In the genomic region with DNA sequence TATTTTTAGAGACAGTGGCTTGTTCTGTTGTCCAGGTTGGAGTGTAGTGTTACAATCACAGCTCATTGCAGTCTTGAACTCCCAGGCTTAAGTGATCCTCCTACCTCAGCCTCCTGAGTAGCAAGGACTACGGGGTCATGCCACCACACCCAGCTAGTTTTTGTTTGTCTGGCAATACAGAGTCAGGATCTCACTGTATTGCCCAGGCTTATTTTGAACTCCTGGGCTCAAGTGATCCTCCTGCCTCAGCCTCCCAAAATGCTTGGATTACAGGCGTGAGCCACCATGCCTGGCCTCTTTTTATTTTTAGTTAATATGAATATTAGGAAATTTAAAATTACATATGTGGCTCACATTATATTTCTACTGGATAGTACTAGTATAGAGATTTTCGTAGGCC, we compare ENCODE assay signal across 20 cellular contexts.
"Had no signal": no experiment of that assay in that cellular context is flagged by ENCODE, and none has a peak within 500 bp of the region (broad histone marks: within the 10 kb centered on the region; RNA-seq: fewer than 3 reads in every experiment).

No MANE protein-coding gene starts in this region.

- H3K36me3 ChIP-seq: thoracic aorta, transverse colon had no signal

- H3K9me3 ChIP-seq: gastroesophageal sphincter, neutrophil, thoracic aorta, transverse colon had no signal

- H3K9me3 Mint-ChIP-seq: naive thymus-derived CD8-positive, alpha-beta T cell; stimulated activated memory B cell treated with anti-CD40 and anti-IgM and Interleukin-4, amounts not matched to agents 10 μg/mL and 1 μg/mL and 100 μg/mL, for 72 hours had no signal

- H3K27me3 ChIP-seq: gastroesophageal sphincter, neutrophil, spleen, transverse colon had no signal

- H3K27ac ChIP-seq: spleen, thoracic aorta, transverse colon had no signal

- H3K27me3 Mint-ChIP-seq: naive thymus-derived CD8-positive, alpha-beta T cell; stimulated activated memory B cell treated with anti-CD40 and anti-IgM and Interleukin-4, amounts not matched to agents 10 μg/mL and 1 μg/mL and 100 μg/mL, for 72 hours; stimulated activated naive CD8-positive, alpha-beta T cell treated with anti-CD3 and anti-CD28 coated beads, Interleukin-15, amount 100 ng/mL, for 72 hours had no signal

- H3K4me3 Mint-ChIP-seq: stimulated activated memory B cell treated with anti-CD40 and anti-IgM and Interleukin-4, amounts not matched to agents 10 μg/mL and 1 μg/mL and 100 μg/mL, for 72 hours; stimulated activated naive CD8-positive, alpha-beta T cell treated with anti-CD3 and anti-CD28 coated beads, Interleukin-15, amount 100 ng/mL, for 72 hours had no signal

- DNase-seq: effector memory CD4-positive, alpha-beta T cell; glutamatergic neuron; kidney; left cardiac atrium; left ventricle myocardium superior; naive thymus-derived CD8-positive, alpha-beta T cell; spleen; stimulated activated CD4-positive, alpha-beta T cell treated with anti-CD3 and anti-CD28 coated beads, Interleukin-15, amount 100 ng/mL, for 24 hours; stimulated activated CD4-positive, alpha-beta T cell treated with anti-CD3 and anti-CD28 coated beads, Interleukin-1b, Interleukin-23, amount 100 ng/mL, for 48 hours; stimulated activated CD4-positive, alpha-beta T cell treated with anti-CD3 and anti-CD28 coated beads, Interleukin-4, amount 100 ng/mL, for 24 hours; stimulated activated naive CD8-positive, alpha-beta T cell treated with anti-CD3 and anti-CD28 coated beads, Interleukin-15, amount 100 ng/mL, for 72 hours; substantia nigra; transverse colon had no signal

- H3K4me3 ChIP-seq: gastroesophageal sphincter, lung, spleen, thoracic aorta, transverse colon had no signal

- ATAC-seq: esophagus mucosa; gastroesophageal sphincter; left cardiac atrium; left ventricle myocardium superior; naive thymus-derived CD8-positive, alpha-beta T cell; sciatic nerve; stimulated activated memory B cell treated with anti-CD40 and anti-IgM and Interleukin-4, amounts not matched to agents 10 μg/mL and 1 μg/mL and 100 μg/mL, for 72 hours; stimulated activated naive CD8-positive, alpha-beta T cell treated with anti-CD3 and anti-CD28 coated beads, Interleukin-15, amount 100 ng/mL, for 72 hours had no signal
